8 cellular contexts compared by ENCODE assay signal in the genomic region with DNA sequence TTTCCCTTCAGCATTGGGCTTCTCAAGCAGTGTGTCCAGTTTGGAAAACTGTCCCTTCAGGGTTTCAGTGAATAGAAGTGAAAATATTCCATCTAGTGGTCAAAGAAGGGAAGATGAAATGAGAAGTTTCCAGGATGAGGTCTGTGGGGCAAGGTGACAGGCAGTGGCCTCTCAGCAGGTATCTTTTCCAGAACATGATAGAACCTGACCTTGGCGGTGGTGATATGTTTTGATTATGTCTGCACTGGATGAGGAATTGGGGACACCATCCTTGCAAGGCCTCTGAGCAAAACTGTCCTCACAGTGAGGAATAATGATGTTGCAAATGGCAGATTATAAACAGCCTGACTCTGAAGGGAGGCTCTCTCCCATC. TPM values are rescaled to one million over a fixed set of nuclear protein-coding genes. Genes with fewer than 3 reads are reported as not detected.
DNase-seq lines count a peak whose midpoint lies in the region; ATAC-seq and TF ChIP-seq lines count a peak whose summit lies in the region.
"Had no signal": no experiment of that assay in that cellular context is flagged by ENCODE, and none has a peak within 500 bp of the region (broad histone marks: within the 10 kb centered on the region; RNA-seq: fewer than 3 reads in every experiment).

No MANE protein-coding gene starts in this region.

- DNase-seq in EH (ENCODE audit: low read depth) (peak; percentile 33), NCI-H748 treated with DMSO at 0.1 percent for 48 hours (lab: John Stamatoyannopoulos, UW) (peak; percentile 3), epithelial cell of proximal tubule (ENCODE audit: low read depth) (no peak), prostate gland (ENCODE audit: low spot score) (no peak), HPDE6-E6E7 (ENCODE audit: extremely low spot score) (no peak), NCI-H774 (lab: John Stamatoyannopoulos, UW) (no peak)
- DNase-seq: activated CD8-positive, alpha-beta memory T cell treated with anti-CD3 and anti-CD28 coated beads, Interleukin-2, amount 50 U/mL, for 48 hours had no signal

- H3K9me3 ChIP-seq in prostate gland: no peaks in the 10 kb centered on the region

- TF ChIP-seq CTCF in epithelial cell of proximal tubule (conservative IDR thresholded peaks at IDR 0.05; ENCODE audit: low read depth, low read length) (peak; percentile 45), prostate gland (IDR thresholded peaks at IDR 0.05) (peak in 1 of 4 experiments; percentile 35)

- ATAC-seq in GM19395 (IDR thresholded peaks at IDR 0.05; ENCODE audit: unreplicated experiment): no peak

- H3K27ac ChIP-seq in prostate gland: peak overlapping the region; percentile 5 to 55

- no peaks in the 10 kb centered on the region for H3K27me3 ChIP-seq in prostate gland (replicated peaks; ENCODE audit: insufficient read depth)

- H3K36me3 ChIP-seq in prostate gland: no peaks in the 10 kb centered on the region

- no peaks in the 10 kb centered on the region for H3K4me1 ChIP-seq in prostate gland (replicated peaks)

- TF ChIP-seq POLR2A in prostate gland (IDR thresholded peaks at IDR 0.05): no peak

- intact Hi-C loops in prostate gland (cut with DNase I): no loop called here

- H3K4me3 ChIP-seq in epithelial cell of proximal tubule (ENCODE audit: low read depth, low read length) (no peak overlapping the region), prostate gland (no peak overlapping the region)

- WGBS in prostate gland: 85% methylated on average over 1 of the region's 1 CpG

RNA-seq across cellular contexts. Expression of gene GPX2, which starts 4.7 kb away (rescaled TPM):
- total RNA-seq in epithelial cell of proximal tubule: not detected in 2 replicates
- 10 to 100 TPM; 18.9 to 55.0 TPM for total RNA-seq in prostate gland

RNA-seq across cellular contexts. Expression of gene CHURC1, which starts 23.6 kb away (rescaled TPM):
- total RNA-seq in epithelial cell of proximal tubule: 35.2 and 92.7 TPM in 2 replicates
- total RNA-seq in prostate gland: 10 to 100 TPM; 47.8 to 49.2 TPM

RNA-seq across cellular contexts. Expression of gene RAB15, which starts 34.3 kb away (rescaled TPM):
- total RNA-seq in epithelial cell of proximal tubule: 12.9 and 21.2 TPM in 2 replicates
- 10 to 100 TPM; 10.1 to 17.5 TPM for total RNA-seq in prostate gland

RNA-seq across cellular contexts. Expression of gene FNTB, which starts 48.9 kb away (rescaled TPM):
- total RNA-seq in epithelial cell of proximal tubule: 16.6 and 21.0 TPM in 2 replicates
- 10 to 100 TPM; 23.5 to 46.2 TPM for total RNA-seq in prostate gland

RNA-seq across cellular contexts. Expression of gene SPTB, which starts 58.1 kb away (rescaled TPM):
- total RNA-seq in epithelial cell of proximal tubule: 0.36 and 1.8 TPM in 2 replicates
- total RNA-seq in prostate gland: 1 to 10 TPM; 2.7 to 3.7 TPM

Comparison
In these comparisons a context has a peak if more than half of its experiments do, and no peak if none do; other contexts are left out.
1. DNase-seq: peak in EH (single experiment) and NCI-H748 treated with DMSO at 0.1 percent for 48 hours (single experiment); none in epithelial cell of proximal tubule (single experiment), prostate gland (single experiment), HPDE6-E6E7 (single experiment) and NCI-H774 (single experiment).
2. RNA of gene GPX2, which starts 4.7 kb away (total RNA-seq): 18.9 to 55.0 TPM in prostate gland; not detected in epithelial cell of proximal tubule; every median in the first group is over 10 times any median in the second.